ENCODE assay signal across 9 cellular contexts in the genomic region with DNA sequence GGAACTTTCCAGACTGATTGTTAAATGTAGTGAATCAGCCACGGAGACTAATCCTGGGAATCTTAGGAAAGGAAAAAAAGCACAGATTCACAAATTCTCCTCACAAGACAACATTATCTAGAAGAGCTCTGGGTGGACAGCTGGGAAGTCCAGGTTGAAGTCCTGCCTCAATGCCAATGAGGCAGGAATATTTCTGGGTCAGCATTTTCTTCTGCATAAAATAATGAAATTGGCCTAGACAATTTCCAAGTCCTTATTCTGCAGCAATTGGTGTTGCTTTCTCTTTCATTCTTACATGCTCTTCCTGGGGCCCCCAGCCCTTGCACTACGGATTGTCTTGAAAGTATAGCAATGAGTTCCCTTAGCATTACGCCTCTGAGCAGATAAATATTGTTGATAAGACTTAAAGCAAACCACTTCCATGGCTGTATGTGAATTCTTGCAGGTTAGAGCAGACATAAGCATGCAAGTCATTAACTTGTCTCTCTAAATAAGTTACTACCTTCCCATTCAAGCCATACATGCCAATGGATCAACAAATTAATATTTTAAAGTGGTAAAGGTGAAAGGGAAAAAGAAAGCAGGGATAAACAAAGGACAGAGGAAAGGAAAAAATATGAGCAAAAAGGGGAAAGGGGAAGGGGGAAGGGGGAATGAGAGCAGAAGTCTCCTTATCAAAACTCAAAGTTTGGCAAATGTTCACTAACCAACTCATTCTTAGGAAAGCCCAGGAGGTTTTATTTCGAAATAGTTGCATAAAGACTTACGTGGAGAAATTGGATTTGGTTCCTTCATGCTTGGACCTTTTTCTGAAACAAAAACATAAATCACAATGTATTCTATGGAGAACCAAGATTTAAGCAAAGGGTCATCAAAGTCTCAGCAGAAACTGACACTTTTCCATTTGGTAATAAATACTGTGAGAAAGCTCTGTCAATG.
DNase-seq lines count a peak whose midpoint lies in the region; ATAC-seq, FAIRE-seq and TF ChIP-seq lines count a peak whose summit lies in the region.
"Had no signal": no experiment of that assay in that cellular context is flagged by ENCODE, and none has a peak within 500 bp of the region (broad histone marks: within the 10 kb centered on the region; RNA-seq: fewer than 3 reads in every experiment).

No MANE protein-coding gene starts in this region.

- H3K4me1 Mint-ChIP-seq in astrocyte (ENCODE audit: low read depth, unreplicated experiment) = peaks cover 4% of the 10 kb centered on the region

- peak; percentile 14 for DNase-seq in activated T-cell treated with anti-CD3 and anti-CD28 coated beads for 1 hour (ENCODE audit: low read depth)
- no peak for DNase-seq in activated T-cell treated with anti-CD3 and anti-CD28 coated beads, Interleukin-2, amount 50 U/mL, for 1 hour
- DNase-seq in IMR-90 = peak; percentile 79
- DNase-seq in astrocyte (ENCODE audit: low read depth) = peak; percentile 57
- peak; percentile 68 for DNase-seq in stimulated activated CD4-positive, alpha-beta T cell treated with anti-CD3 and anti-CD28 coated beads, Interleukin-1b, Interleukin-23, amount 100 ng/mL, for 48 hours
- DNase-seq in NCI-H510A (lab: John Stamatoyannopoulos, UW) = no peak
- no peak for DNase-seq in amniotic stem cell (lab: John Stamatoyannopoulos, UW)
- no peak for DNase-seq in amygdala (lab: John Stamatoyannopoulos, UW)

- H4K20me1 ChIP-seq in IMR-90 (ENCODE audit: insufficient read depth, low read length) = no peaks in the 10 kb centered on the region
- H4K20me1 ChIP-seq in astrocyte (ENCODE audit: insufficient read depth, low read length) = no peaks in the 10 kb centered on the region

- H3K18ac ChIP-seq in IMR-90 (ENCODE audit: low read depth, low read length) = no peak overlapping the region

- POLR2A ChIA-PET in IMR-90 (lab: Charles Lee; ENCODE audit: unreplicated experiment) = no interaction called here

- H3K27ac ChIP-seq in IMR-90 (ENCODE audit: insufficient read depth, low read length) (peak overlapping the region; percentile 20; the same call in 1 of the 2 replicates), astrocyte (ENCODE audit: low read depth, low read length) (no peak overlapping the region)

- H3K4me3 ChIP-seq in IMR-90 (ENCODE audit: insufficient read depth, low read depth, low read length) (no peak overlapping the region), astrocyte (ENCODE audit: insufficient read depth, low read depth, low read length) (no peak overlapping the region)

- no peaks in the 10 kb centered on the region for H3K9me1 ChIP-seq in IMR-90 (ENCODE audit: insufficient read depth, low read length)

- H3K4me2 ChIP-seq in IMR-90 (ENCODE audit: low read depth, low read length) = no peak overlapping the region; the same call in 1 of the 2 replicates
- no peak overlapping the region for H3K4me2 ChIP-seq in astrocyte (ENCODE audit: low read length)

- CTCF ChIA-PET in IMR-90 (lab: Yijun Ruan, JAX) = interaction anchor here (0.5 kb wide), 1 partner anchor 863 kb away, joined by 3 read pairs; no protein-coding TSS in a partner anchor

- H2AFZ ChIP-seq in IMR-90 (replicated peaks; ENCODE audit: low read length, poor library complexity) (no peak overlapping the region), astrocyte (ENCODE audit: low read depth, low read length) (no peak overlapping the region)

- peaks cover 17% of the 10 kb centered on the region for H3K4me1 ChIP-seq in IMR-90 (ENCODE audit: control insufficient read depth, insufficient read depth, low read length)
- H3K4me1 ChIP-seq in astrocyte (ENCODE audit: insufficient read depth, low read length) = no peaks in the 10 kb centered on the region

- intact Hi-C loops in IMR-90 (cut with micrococcal nuclease) = no loop called here

- no peak overlapping the region for H3K14ac ChIP-seq in IMR-90 (replicated peaks; ENCODE audit: low read depth, low read length)

- H3K4ac ChIP-seq in IMR-90 (ENCODE audit: low read depth, low read length) = no peak overlapping the region

- no peak overlapping the region for H4K91ac ChIP-seq in IMR-90 (ENCODE audit: insufficient read depth, low read depth, low read length)

- no peak overlapping the region for H3K4me3 Mint-ChIP-seq in astrocyte (ENCODE audit: unreplicated experiment)
- H3K4me3 Mint-ChIP-seq: memory B cell had no signal

- H3K23ac ChIP-seq in IMR-90 (ENCODE audit: low read depth, low read length) = no peak overlapping the region

- WGBS in IMR-90 (ENCODE audit: extremely low coverage in 2 of 2, insufficient read length in 1 of 2), 2 experiments = no CpG with 5 or more reads among the region's 5 CpGs

- H3K27ac Mint-ChIP-seq in astrocyte (ENCODE audit: unreplicated experiment) = no peak overlapping the region
- H3K27ac Mint-ChIP-seq: memory B cell had no signal

- TF ChIP-seq CTCF in IMR-90 (conservative IDR thresholded peaks at IDR 0.05; ENCODE audit: low read depth, low read length) (no peak), astrocyte (IDR thresholded peaks at IDR 0.05; ENCODE audit: insufficient read depth, low read depth, low read length) (no peak)

- H3K27me3 ChIP-seq in IMR-90 (ENCODE audit: control insufficient read depth, insufficient read depth, low read length) = no peaks in the 10 kb centered on the region
- H3K27me3 ChIP-seq in astrocyte (ENCODE audit: insufficient read depth, low read length) = no peaks in the 10 kb centered on the region

- no peaks in the 10 kb centered on the region for H3K36me3 Mint-ChIP-seq in astrocyte (ENCODE audit: low read depth, unreplicated experiment)
- H3K36me3 Mint-ChIP-seq: memory B cell had no signal

- H4K5ac ChIP-seq in IMR-90 (ENCODE audit: low read depth, low read length) = no peak overlapping the region

- no peak overlapping the region for H3K9ac ChIP-seq in IMR-90 (ENCODE audit: low read depth, low read length)
- no peak overlapping the region for H3K9ac ChIP-seq in astrocyte (ENCODE audit: low read length)

- no peak overlapping the region for H3K56ac ChIP-seq in IMR-90 (ENCODE audit: extremely low read depth, insufficient read depth, low read length)

- H3K9me3 ChIP-seq in IMR-90 (ENCODE audit: control insufficient read depth, insufficient read depth, low read length) = no peaks in the 10 kb centered on the region
- no peaks in the 10 kb centered on the region for H3K9me3 ChIP-seq in astrocyte (ENCODE audit: insufficient read depth, low read depth, low read length)

- no peak for TF ChIP-seq POLR2A in IMR-90 (IDR thresholded peaks at IDR 0.05; ENCODE audit: low read depth, low read length)

- H2BK120ac ChIP-seq in IMR-90 (ENCODE audit: low read depth, low read length) = no peak overlapping the region

- no peaks in the 10 kb centered on the region; a peak in 1 of 4 replicates for H3K79me1 ChIP-seq in IMR-90 (ENCODE audit: low read depth in 1 of 2, low read length in 2 of 2)

- H2BK5ac ChIP-seq in IMR-90 (ENCODE audit: low read depth, low read length, poor library complexity, severe bottlenecking) = no peak overlapping the region

- dilution Hi-C loops in IMR-90 (cut with HindIII; ENCODE audit: low sequenced_read_pairs, unreplicated experiment) = no loop called here

- peaks cover 5% of the 10 kb centered on the region; the same call in 1 of the 2 replicates for H3K36me3 ChIP-seq in IMR-90 (ENCODE audit: control insufficient read depth, insufficient read depth, low read length)
- H3K36me3 ChIP-seq in astrocyte (ENCODE audit: insufficient read depth, low read length) = no peaks in the 10 kb centered on the region

- no peak overlapping the region for H2AK9ac ChIP-seq in IMR-90 (replicated peaks; ENCODE audit: low read depth, low read length, poor library complexity)

- H2BK20ac ChIP-seq in IMR-90 (ENCODE audit: low read depth, low read length) = no peak overlapping the region

- no TSS peak for BruUV-seq in IMR-90 (replicated peaks; lab: Mats Ljungman, UMichigan)

- H2BK15ac ChIP-seq in IMR-90 (ENCODE audit: low read depth, low read length) = no peak overlapping the region

- in situ Hi-C loops in IMR-90 (cut with MboI; ENCODE audit: low sequenced_read_pairs) = no loop called here

- H4K8ac ChIP-seq in IMR-90 (ENCODE audit: low read depth in 2 of 2, low read length in 2 of 2) = no peak overlapping the region

- H3K9me3 Mint-ChIP-seq in astrocyte (ENCODE audit: unreplicated experiment) = no peaks in the 10 kb centered on the region
- H3K9me3 Mint-ChIP-seq: memory B cell had no signal

- H3K27me3 Mint-ChIP-seq in astrocyte (ENCODE audit: low read depth, unreplicated experiment) = peaks cover 3% of the 10 kb centered on the region

- TF ChIP-seq RAD21 in IMR-90 (IDR thresholded peaks at IDR 0.05; ENCODE audit: low read length) = no peak

- no peak for FAIRE-seq in astrocyte (lab: Jason Lieb, UNC)

- no peak overlapping the region for H2AK5ac ChIP-seq in IMR-90 (ENCODE audit: low read depth, low read length)

- ATAC-seq in IMR-90 (ENCODE audit: low read depth) = no peak

- H3K79me2 ChIP-seq in astrocyte (ENCODE audit: insufficient read depth, low read length) = no peaks in the 10 kb centered on the region

TF ChIP-seq in IMR-90, 13 proteins besides CTCF, POLR2A, EP300 and RAD21:
- TF ChIP-seq MAZ (IDR thresholded peaks at IDR 0.05; ENCODE audit: borderline replicate concordance, low read depth, low read length) (no peak), CEBPB (IDR thresholded peaks at IDR 0.05; ENCODE audit: low read depth, low read length) (peak; percentile 86), MAFK (IDR thresholded peaks at IDR 0.05; ENCODE audit: low read depth, low read length) (0 out of 2 replicates have a peak, but pooled peaks have one; percentile 13)
TF ChIP-seq in IMR-90: peak in this region for 2.

Comparison
In these comparisons a context has a peak if more than half of its experiments do, and no peak if none do; other contexts are left out.
1. DNase-seq: peak in activated T-cell treated with anti-CD3 and anti-CD28 coated beads for 1 hour (single experiment), IMR-90 (single experiment), astrocyte (single experiment) and stimulated activated CD4-positive, alpha-beta T cell treated with anti-CD3 and anti-CD28 coated beads, Interleukin-1b, Interleukin-23, amount 100 ng/mL, for 48 hours (single experiment); none in activated T-cell treated with anti-CD3 and anti-CD28 coated beads, Interleukin-2, amount 50 U/mL, for 1 hour (single experiment), NCI-H510A (single experiment), amniotic stem cell (single experiment) and amygdala (0 of 56).